Comparison of ENCODE assay signal across 9 cellular contexts in the genomic region with DNA sequence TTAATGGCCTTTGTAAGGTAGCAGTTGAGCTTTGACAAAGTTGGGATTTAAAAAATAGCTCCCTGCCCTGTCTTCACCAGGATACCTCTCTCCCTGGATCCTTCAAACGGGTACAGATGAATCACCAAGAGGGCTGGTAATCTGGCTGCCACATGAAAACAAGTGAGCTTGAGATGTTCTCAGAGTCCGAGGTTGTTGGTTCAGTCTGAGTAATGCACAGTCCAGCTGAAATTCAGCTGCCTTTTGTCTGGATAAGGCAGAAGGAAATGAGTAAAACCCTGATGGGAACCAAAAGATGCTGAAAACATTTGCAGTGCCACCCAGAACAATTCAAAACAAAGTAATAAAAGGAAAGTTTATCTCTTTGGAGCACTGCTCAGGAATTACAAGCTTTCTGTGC.
DNase-seq lines count a peak whose midpoint lies in the region; ATAC-seq and TF ChIP-seq lines count a peak whose summit lies in the region.
"Had no signal": no experiment of that assay in that cellular context is flagged by ENCODE, and none has a peak within 500 bp of the region (broad histone marks: within the 10 kb centered on the region; RNA-seq: fewer than 3 reads in every experiment).

No MANE protein-coding gene starts in this region.

- peak; percentile 93 for DNase-seq in HS-5 (ENCODE audit: low read depth)
- peak; percentile 54 for DNase-seq in cerebellar cortex (ENCODE audit: low spot score)
- DNase-seq in lower lobe of right lung = no peak
- DNase-seq in upper lobe of right lung = no peak
- DNase-seq in naive thymus-derived CD4-positive, alpha-beta T cell = no peak
- DNase-seq in activated T-cell treated with anti-CD3 and anti-CD28 coated beads, Interleukin-2, amount 50 U/mL, for 72 hours = no peak
- no peak for DNase-seq in OCI-M2 (lab: John Stamatoyannopoulos, UW; ENCODE audit: unreplicated experiment)
- DNase-seq: NCI-H1436 treated with DMSO at 0.1 percent for 48 hours had no signal

- no peak overlapping the region for H3K4me3 ChIP-seq in lower lobe of right lung
- no peak overlapping the region for H3K4me3 ChIP-seq in upper lobe of right lung
- no peak overlapping the region for H3K4me3 ChIP-seq in naive thymus-derived CD4-positive, alpha-beta T cell (ENCODE audit: low read length)

- CTCF ChIA-PET in naive thymus-derived CD4-positive, alpha-beta T cell (lab: Charles Lee) = no interaction called here

- H3K4me1 Mint-ChIP-seq in naive thymus-derived CD4-positive, alpha-beta T cell = no peaks in the 10 kb centered on the region
- H3K4me1 Mint-ChIP-seq in activated T-cell treated with anti-CD3 and anti-CD28 coated beads, Interleukin-2, amount 50 U/mL, for 72 hours (ENCODE audit: low read depth) = no peaks in the 10 kb centered on the region

- H3K36me3 ChIP-seq in lower lobe of right lung = no peaks in the 10 kb centered on the region
- H3K36me3 ChIP-seq in upper lobe of right lung = no peaks in the 10 kb centered on the region
- H3K36me3 ChIP-seq in naive thymus-derived CD4-positive, alpha-beta T cell (ENCODE audit: control insufficient read depth in 2 of 3, insufficient read depth in 3 of 3, low read length in 3 of 3) = no peaks in the 10 kb centered on the region

- POLR2A ChIA-PET in naive thymus-derived CD4-positive, alpha-beta T cell (lab: Charles Lee) = no interaction called here

- H3K27me3 Mint-ChIP-seq in naive thymus-derived CD4-positive, alpha-beta T cell = no peaks in the 10 kb centered on the region
- H3K27me3 Mint-ChIP-seq in activated T-cell treated with anti-CD3 and anti-CD28 coated beads, Interleukin-2, amount 50 U/mL, for 72 hours (ENCODE audit: low read depth) = no peaks in the 10 kb centered on the region

- H3K36me3 Mint-ChIP-seq in naive thymus-derived CD4-positive, alpha-beta T cell = peaks cover 0 to 1% (median 0%) of the 10 kb centered on the region in 5 donors
- H3K36me3 Mint-ChIP-seq in activated T-cell treated with anti-CD3 and anti-CD28 coated beads, Interleukin-2, amount 50 U/mL, for 72 hours (ENCODE audit: insufficient read depth in 2 of 2) = no peaks in the 10 kb centered on the region

- no peak overlapping the region for H3K27ac Mint-ChIP-seq in naive thymus-derived CD4-positive, alpha-beta T cell
- H3K27ac Mint-ChIP-seq in activated T-cell treated with anti-CD3 and anti-CD28 coated beads, Interleukin-2, amount 50 U/mL, for 72 hours = no peak overlapping the region

- no peaks in the 10 kb centered on the region for H3K9me3 Mint-ChIP-seq in naive thymus-derived CD4-positive, alpha-beta T cell
- H3K9me3 Mint-ChIP-seq in activated T-cell treated with anti-CD3 and anti-CD28 coated beads, Interleukin-2, amount 50 U/mL, for 72 hours = no peaks in the 10 kb centered on the region

- intact Hi-C loops in lower lobe of right lung (cut with DNase I) (no loop called here), upper lobe of right lung (cut with DNase I) (no loop called here)
- intact Hi-C loops in naive thymus-derived CD4-positive, alpha-beta T cell (cut with micrococcal nuclease) = no loop called here

- no peaks in the 10 kb centered on the region for H3K27me3 ChIP-seq in lower lobe of right lung (ENCODE audit: low read depth)
- no peaks in the 10 kb centered on the region for H3K27me3 ChIP-seq in upper lobe of right lung
- no peaks in the 10 kb centered on the region for H3K27me3 ChIP-seq in naive thymus-derived CD4-positive, alpha-beta T cell (ENCODE audit: control insufficient read depth in 2 of 2, insufficient read depth in 2 of 2, low read length in 2 of 2)

- H3K4me1 ChIP-seq in lower lobe of right lung (peaks cover 25% of the 10 kb centered on the region), upper lobe of right lung (no peaks in the 10 kb centered on the region)
- H3K4me1 ChIP-seq in naive thymus-derived CD4-positive, alpha-beta T cell (ENCODE audit: control insufficient read depth in 2 of 2, insufficient read depth in 2 of 2, low read length in 2 of 2) = no peaks in the 10 kb centered on the region

- H3K9me3 ChIP-seq in lower lobe of right lung (no peaks in the 10 kb centered on the region), upper lobe of right lung (no peaks in the 10 kb centered on the region)
- no peaks in the 10 kb centered on the region for H3K9me3 ChIP-seq in naive thymus-derived CD4-positive, alpha-beta T cell (ENCODE audit: control insufficient read depth in 2 of 3, low read length in 3 of 3)

- TF ChIP-seq CTCF in lower lobe of right lung (IDR thresholded peaks at IDR 0.05) = no peak
- TF ChIP-seq CTCF in upper lobe of right lung (IDR thresholded peaks at IDR 0.05) = no peak

- peak; percentile 54 to 82 for ATAC-seq in lower lobe of right lung
- peak; percentile 71 for ATAC-seq in upper lobe of right lung
- ATAC-seq in naive thymus-derived CD4-positive, alpha-beta T cell = no peak
- no peak for ATAC-seq in activated T-cell treated with anti-CD3 and anti-CD28 coated beads, Interleukin-2, amount 50 U/mL, for 72 hours (replicated peaks in 1 of 2)
- no peak for ATAC-seq in GM19324 (IDR thresholded peaks at IDR 0.05; ENCODE audit: low FRiP score, unreplicated experiment)

- peak overlapping the region; percentile 64 for H3K27ac ChIP-seq in lower lobe of right lung
- H3K27ac ChIP-seq in upper lobe of right lung = peak overlapping the region; percentile 27
- no peak overlapping the region for H3K27ac ChIP-seq in naive thymus-derived CD4-positive, alpha-beta T cell (ENCODE audit: low read depth, low read length)

- no peak overlapping the region for H3K4me3 Mint-ChIP-seq in naive thymus-derived CD4-positive, alpha-beta T cell
- no peak overlapping the region for H3K4me3 Mint-ChIP-seq in activated T-cell treated with anti-CD3 and anti-CD28 coated beads, Interleukin-2, amount 50 U/mL, for 72 hours

Comparison
In these comparisons a context has a peak if more than half of its experiments do, and no peak if none do; other contexts are left out.
1. DNase-seq: peak in HS-5 (single experiment) and cerebellar cortex (single experiment); none in lower lobe of right lung (single experiment), upper lobe of right lung (single experiment), naive thymus-derived CD4-positive, alpha-beta T cell (0 of 9), activated T-cell treated with anti-CD3 and anti-CD28 coated beads, Interleukin-2, amount 50 U/mL, for 72 hours (0 of 2) and OCI-M2 (single experiment).
2. ATAC-seq: peak in lower lobe of right lung (2 of 2) and upper lobe of right lung (single experiment); none in naive thymus-derived CD4-positive, alpha-beta T cell (single experiment), activated T-cell treated with anti-CD3 and anti-CD28 coated beads, Interleukin-2, amount 50 U/mL, for 72 hours (0 of 2) and GM19324 (single experiment).